In genomic region chr3:134029256-134029733, GRCh38 we compare ENCODE assay signal across 9 cellular contexts. TPM values are rescaled to one million over a fixed set of nuclear protein-coding genes. Genes with fewer than 3 reads are reported as not detected.
DNase-seq lines count a peak whose midpoint lies in the region; ATAC-seq and TF ChIP-seq lines count a peak whose summit lies in the region.
"Had no signal": no experiment of that assay in that cellular context is flagged by ENCODE, and none has a peak within 500 bp of the region (broad histone marks: within the 10 kb centered on the region; RNA-seq: fewer than 3 reads in every experiment).

No MANE protein-coding gene starts in this region.

- H3K36me3 ChIP-seq in body of pancreas (replicated peaks in 1 of 2; ENCODE audit: insufficient read depth in 1 of 2, low read depth in 2 of 2) = no peaks in the 10 kb centered on the region
- H3K36me3 ChIP-seq in thoracic aorta = no peaks in the 10 kb centered on the region
- no peaks in the 10 kb centered on the region for H3K36me3 ChIP-seq in OCI-LY7 (ENCODE audit: insufficient read depth, low read length)

- H3K27me3 ChIP-seq in body of pancreas (peaks cover 0 to 11% of the 10 kb centered on the region in 2 donors), thoracic aorta (replicated peaks; ENCODE audit: insufficient read depth) (no peaks in the 10 kb centered on the region)

- peak; percentile 42 to 46 for ATAC-seq in activated T-cell treated with anti-CD3 and anti-CD28 coated beads, Interleukin-2, amount 50 U/mL, for 4 hours
- peak; percentile 54 for ATAC-seq in body of pancreas
- peak; percentile 69 for ATAC-seq in left lobe of liver
- ATAC-seq in thoracic aorta (ENCODE audit: insufficient number of reproducible peaks, low FRiP score, low read depth) = no peak
- ATAC-seq: GM12878 had no signal

- H3K9me2 ChIP-seq in OCI-LY7 (ENCODE audit: insufficient read depth, low read length) = no peaks in the 10 kb centered on the region

- H3K9me3 ChIP-seq in body of pancreas (no peaks in the 10 kb centered on the region), thoracic aorta (no peaks in the 10 kb centered on the region), OCI-LY7 (ENCODE audit: low read length) (no peaks in the 10 kb centered on the region)

- H3K4me1 Mint-ChIP-seq in activated T-cell treated with anti-CD3 and anti-CD28 coated beads, Interleukin-2, amount 50 U/mL, for 4 hours (ENCODE audit: low read depth) = peaks cover 2% of the 10 kb centered on the region

- no TSS peak for BruUV-seq in OCI-LY7 (replicated peaks; lab: Mats Ljungman, UMichigan)

- POLR2A ChIA-PET in OCI-LY7 (lab: Charles Lee) = no interaction called here

- no peaks in the 10 kb centered on the region for H4K20me1 ChIP-seq in OCI-LY7 (ENCODE audit: insufficient read depth, low read length)

- H3K4me3 ChIP-seq in body of pancreas = peak overlapping the region in 1 of 2 donors; percentile 43
- peak overlapping the region; percentile 82 for H3K4me3 ChIP-seq in thoracic aorta
- no peak overlapping the region for H3K4me3 ChIP-seq in OCI-LY7 (ENCODE audit: low read depth, low read length, poor library complexity, severe bottlenecking)
- H3K4me3 ChIP-seq: GM12878 had no signal

- TF ChIP-seq CTCF in body of pancreas (IDR thresholded peaks at IDR 0.05) (no peak), thoracic aorta (IDR thresholded peaks at IDR 0.05) (no peak), OCI-LY7 (conservative IDR thresholded peaks at IDR 0.05; ENCODE audit: low read length) (no peak)

- no peaks in the 10 kb centered on the region for H3K79me2 ChIP-seq in OCI-LY7 (ENCODE audit: insufficient read depth, low read depth, low read length)

- peak in 1 of 3 donors; percentile 4 for TF ChIP-seq POLR2A in body of pancreas (IDR thresholded peaks at IDR 0.05)

- peaks cover 49% of the 10 kb centered on the region for H3K27me3 Mint-ChIP-seq in activated T-cell treated with anti-CD3 and anti-CD28 coated beads, Interleukin-2, amount 50 U/mL, for 4 hours (ENCODE audit: low read depth)

- no peak for DNase-seq in activated T-cell treated with anti-CD3 and anti-CD28 coated beads, Interleukin-2, amount 50 U/mL, for 4 hours
- DNase-seq in activated T-cell treated with anti-CD3 and anti-CD28 coated beads for 4 hours (no peak), body of pancreas (no peak), left lobe of liver (ENCODE audit: low spot score) (no peak), thoracic aorta (ENCODE audit: low spot score) (no peak), NCI-H2107 treated with DMSO at 0.1 percent for 48 hours (lab: John Stamatoyannopoulos, UW; ENCODE audit: unreplicated experiment) (no peak), NCI-H446 (lab: John Stamatoyannopoulos, UW) (no peak), OCI-LY7 (ENCODE audit: low spot score) (no peak)

- peaks cover 19% of the 10 kb centered on the region for H3K4me1 ChIP-seq in body of pancreas
- H3K4me1 ChIP-seq in thoracic aorta (ENCODE audit: control insufficient read depth in 1 of 2, low read depth in 2 of 2) = peaks cover 8 to 10% of the 10 kb centered on the region in 2 donors
- no peaks in the 10 kb centered on the region for H3K4me1 ChIP-seq in OCI-LY7 (ENCODE audit: insufficient read depth, low read length, poor library complexity, severe bottlenecking)

- intact Hi-C loops in body of pancreas (cut with DNase I) (no loop called here), OCI-LY7 (cut with micrococcal nuclease; ENCODE audit: unreplicated experiment) (no loop called here)

- H3K9me3 Mint-ChIP-seq in activated T-cell treated with anti-CD3 and anti-CD28 coated beads, Interleukin-2, amount 50 U/mL, for 4 hours = no peaks in the 10 kb centered on the region

- 0% methylated on average over 43 of the region's 43 CpGs; no CpG with 5 or more reads in 1 of the 2 donors for WGBS in body of pancreas, 2 donors

- peak overlapping the region; percentile 37 for H3K4me3 Mint-ChIP-seq in activated T-cell treated with anti-CD3 and anti-CD28 coated beads, Interleukin-2, amount 50 U/mL, for 4 hours

- no peaks in the 10 kb centered on the region for H3K36me3 Mint-ChIP-seq in activated T-cell treated with anti-CD3 and anti-CD28 coated beads, Interleukin-2, amount 50 U/mL, for 4 hours (ENCODE audit: insufficient read depth)

- CTCF ChIA-PET in OCI-LY7 (lab: Charles Lee; ENCODE audit: unreplicated experiment) = no interaction called here

- no peak overlapping the region for H3K4me2 ChIP-seq in OCI-LY7 (ENCODE audit: low read length)

- H3K27ac ChIP-seq in body of pancreas = peak overlapping the region in 1 of 4 donors; percentile 29
- H3K27ac ChIP-seq in thoracic aorta = no peak overlapping the region
- no peak overlapping the region for H3K27ac ChIP-seq in OCI-LY7 (ENCODE audit: low read depth, low read length, poor library complexity, severe bottlenecking)

- no peak overlapping the region for H2AFZ ChIP-seq in OCI-LY7 (ENCODE audit: low read length)

RNA-seq across cellular contexts. Expression of gene SLCO2A1, which starts 0.4 kb away (rescaled TPM):
- total RNA-seq in activated T-cell treated with anti-CD3 and anti-CD28 coated beads, Interleukin-2, amount 50 U/mL, for 4 hours = under 1 TPM in 2 of 3 donors, not detected in 1; 0.08 to 0.15 TPM
- total RNA-seq in body of pancreas (10 to 100 TPM in 1 of 2 donors, 1 to 10 TPM in 1; 7.0 to 17.5 TPM), left lobe of liver (7.4 TPM), thoracic aorta (100 to 1,000 TPM in 1 of 2 donors, 1 to 10 TPM in 1; 7.9 to 115 TPM), OCI-LY7 (2022) (not detected in 2 replicates)
- total RNA-seq in OCI-LY7 (2014; rRNA removed; shearing (Covaris generic)) = not detected in 2 replicates
